In genomic region chr15:29111705-29112281, GRCh38 we compare ENCODE assay signal across 7 cellular contexts.
"Had no signal": no experiment of that assay in that cellular context is flagged by ENCODE, and none has a peak within 500 bp of the region (broad histone marks: within the 10 kb centered on the region; RNA-seq: fewer than 3 reads in every experiment).

No MANE protein-coding gene starts in this region.

- FAIRE-seq: G401.6, GM12878, GM12891, GM12892, GM18507 had no signal

- ATAC-seq: GM12878 had no signal

- DNase-seq: GDM1, GF-D8 had no signal

- H3K4me3 ChIP-seq: GM12878 had no signal
